In the genomic region with DNA sequence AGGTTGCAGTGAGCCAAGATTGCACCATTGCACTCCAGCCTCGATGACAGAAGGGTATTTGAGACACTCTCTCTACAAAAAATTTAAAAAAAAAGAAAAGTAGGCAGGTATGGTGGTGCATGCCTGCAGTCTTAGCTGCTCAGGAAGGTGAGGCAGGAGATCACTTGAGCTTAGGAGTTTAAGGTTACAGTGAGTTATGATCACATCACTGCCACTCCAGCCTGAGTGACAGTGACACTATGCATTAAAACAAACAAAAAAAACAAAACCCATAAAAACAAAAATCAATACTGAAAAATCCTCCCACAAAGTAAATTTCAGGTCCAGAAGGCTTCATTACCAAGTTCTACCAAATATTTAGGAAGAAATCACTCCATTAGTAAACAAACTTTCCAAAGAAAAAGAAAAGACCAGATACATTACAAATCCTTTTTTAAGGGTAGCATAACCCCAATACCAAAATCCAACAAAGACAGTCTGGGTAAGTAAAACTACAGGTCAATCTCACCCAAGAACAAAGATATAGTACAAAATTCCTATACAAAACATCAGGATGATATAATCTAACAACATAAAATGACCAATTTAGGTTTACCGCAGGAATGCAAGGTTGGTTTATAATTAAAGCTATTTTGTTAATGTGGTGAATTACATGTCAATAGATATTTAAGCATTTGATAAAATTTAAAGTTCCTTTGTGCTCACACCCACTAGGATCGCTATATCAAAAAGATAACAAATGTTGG, we compare ENCODE assay signal across 16 cellular contexts. TPM values are rescaled to one million over a fixed set of nuclear protein-coding genes. Genes with fewer than 3 reads are reported as not detected.
DNase-seq lines count a peak whose midpoint lies in the region; ATAC-seq and TF ChIP-seq lines count a peak whose summit lies in the region.
"Had no signal": no experiment of that assay in that cellular context is flagged by ENCODE, and none has a peak within 500 bp of the region (broad histone marks: within the 10 kb centered on the region; RNA-seq: fewer than 3 reads in every experiment).

No MANE protein-coding gene starts in this region.

- H3K27me3 ChIP-seq in PC-9 (ENCODE audit: insufficient read depth, low read depth) (no peaks in the 10 kb centered on the region), parathyroid adenoma (ENCODE audit: control insufficient read depth, insufficient read depth, low read length) (no peaks in the 10 kb centered on the region)
- H3K27me3 ChIP-seq: BLaER1 had no signal

- intact Hi-C loops in activated CD8-positive, alpha-beta T cell treated with anti-CD3 and anti-CD28 coated beads for 36 hours (cut with micrococcal nuclease) = no loop called here
- intact Hi-C loops in PC-9 (cut with micrococcal nuclease; ENCODE audit: unreplicated experiment) = no loop called here

- peaks cover 39% of the 10 kb centered on the region for H3K9me3 Mint-ChIP-seq in activated CD8-positive, alpha-beta T cell treated with anti-CD3 and anti-CD28 coated beads for 36 hours
- peaks cover 44% of the 10 kb centered on the region for H3K9me3 Mint-ChIP-seq in activated CD8-positive, alpha-beta T cell treated with anti-CD3 and anti-CD28 coated beads, Interleukin-2, amount 10 ng/mL, durations not matched to agents 7 days and 5 days (ENCODE audit: insufficient read depth)
- H3K9me3 Mint-ChIP-seq in activated naive CD4-positive, alpha-beta T cell treated with anti-CD3 and anti-CD28 coated beads, Interleukin-2, amount 10 ng/mL, durations not matched to agents 7 days and 5 days = peaks cover 42% of the 10 kb centered on the region
- peaks cover 42% of the 10 kb centered on the region for H3K9me3 Mint-ChIP-seq in osteocyte (ENCODE audit: unreplicated experiment)
- peaks cover 19% of the 10 kb centered on the region for H3K9me3 Mint-ChIP-seq in stimulated activated memory B cell treated with anti-CD40 and anti-IgM and Interleukin-4, amounts not matched to agents 10 μg/mL and 1 μg/mL and 100 μg/mL, for 72 hours

- DNase-seq in activated CD8-positive, alpha-beta T cell treated with anti-CD3 and anti-CD28 coated beads for 36 hours = no peak
- DNase-seq in activated CD8-positive, alpha-beta T cell treated with anti-CD3 and anti-CD28 coated beads, Interleukin-2, amount 10 ng/mL, durations not matched to agents 7 days and 5 days = no peak
- no peak for DNase-seq in PC-9
- no peak for DNase-seq in activated naive CD4-positive, alpha-beta T cell treated with anti-CD3 and anti-CD28 coated beads, Interleukin-2, amount 10 ng/mL, durations not matched to agents 7 days and 5 days
- no peak for DNase-seq in osteocyte (ENCODE audit: extremely low spot score, unreplicated experiment)
- DNase-seq: 8988T; AML-193; CD4-positive, CD25-positive, alpha-beta regulatory T cell; DMS79; GM23248; IMR-90 had no signal

- peaks cover 95% of the 10 kb centered on the region for H3K79me2 ChIP-seq in PC-9 (ENCODE audit: low read depth)
- peaks cover 26% of the 10 kb centered on the region for H3K79me2 ChIP-seq in parathyroid adenoma

- no peak for ATAC-seq in activated CD8-positive, alpha-beta T cell treated with anti-CD3 and anti-CD28 coated beads for 36 hours
- no peak for ATAC-seq in activated CD8-positive, alpha-beta T cell treated with anti-CD3 and anti-CD28 coated beads, Interleukin-2, amount 10 ng/mL, durations not matched to agents 7 days and 5 days
- no peak for ATAC-seq in stimulated activated memory B cell treated with anti-CD40 and anti-IgM and Interleukin-4, amounts not matched to agents 10 μg/mL and 1 μg/mL and 100 μg/mL, for 72 hours
- ATAC-seq: GM12878, HCT116 had no signal

- POLR2A ChIA-PET in activated CD8-positive, alpha-beta T cell treated with anti-CD3 and anti-CD28 coated beads for 36 hours (lab: Charles Lee) = interaction anchor here (0.6 to 0.7 kb wide), 2 partner anchors 11 to 12 kb away, joined by 3 read pairs; a partner anchor contains a TSS
- POLR2A ChIA-PET in activated CD8-positive, alpha-beta T cell treated with anti-CD3 and anti-CD28 coated beads, Interleukin-2, amount 10 ng/mL, durations not matched to agents 7 days and 5 days (lab: Charles Lee) = interaction anchor here (1.3 kb wide), 1 partner anchor 11 kb away, joined by 3 read pairs; a partner anchor contains a TSS
- POLR2A ChIA-PET in PC-9 (lab: Charles Lee; ENCODE audit: unreplicated experiment) = no interaction called here

- peaks cover 37% of the 10 kb centered on the region for H3F3A ChIP-seq in PC-9 (ENCODE audit: insufficient read depth, low read depth)

- H3K9me3 ChIP-seq in PC-9 (ENCODE audit: insufficient read depth, low read depth) (peaks cover 8% of the 10 kb centered on the region; the same call in 1 of the 2 replicates), parathyroid adenoma (ENCODE audit: control insufficient read depth, low read length) (no peaks in the 10 kb centered on the region)

- TF ChIP-seq CTCF in activated CD8-positive, alpha-beta T cell treated with anti-CD3 and anti-CD28 coated beads for 36 hours (IDR thresholded peaks at IDR 0.05) = no peak
- TF ChIP-seq CTCF in PC-9 (conservative IDR thresholded peaks at IDR 0.05) = no peak
- no peak for TF ChIP-seq CTCF in parathyroid adenoma (IDR thresholded peaks at IDR 0.05)
- TF ChIP-seq CTCF in osteocyte (IDR thresholded peaks at IDR 0.05) = no peak

- H3K4me3 Mint-ChIP-seq in activated CD8-positive, alpha-beta T cell treated with anti-CD3 and anti-CD28 coated beads for 36 hours = no peak overlapping the region
- no peak overlapping the region for H3K4me3 Mint-ChIP-seq in activated CD8-positive, alpha-beta T cell treated with anti-CD3 and anti-CD28 coated beads, Interleukin-2, amount 10 ng/mL, durations not matched to agents 7 days and 5 days
- H3K4me3 Mint-ChIP-seq in activated naive CD4-positive, alpha-beta T cell treated with anti-CD3 and anti-CD28 coated beads, Interleukin-2, amount 10 ng/mL, durations not matched to agents 7 days and 5 days = no peak overlapping the region
- no peak overlapping the region for H3K4me3 Mint-ChIP-seq in osteocyte (ENCODE audit: unreplicated experiment)
- H3K4me3 Mint-ChIP-seq in stimulated activated memory B cell treated with anti-CD40 and anti-IgM and Interleukin-4, amounts not matched to agents 10 μg/mL and 1 μg/mL and 100 μg/mL, for 72 hours = no peak overlapping the region
- H3K4me3 Mint-ChIP-seq: CD4-positive, CD25-positive, alpha-beta regulatory T cell had no signal

- peaks cover 27% of the 10 kb centered on the region; the same call in 1 of the 2 replicates for H4K20me1 ChIP-seq in PC-9 (ENCODE audit: insufficient read depth)

- peaks cover 63% of the 10 kb centered on the region for H3K36me3 Mint-ChIP-seq in activated CD8-positive, alpha-beta T cell treated with anti-CD3 and anti-CD28 coated beads for 36 hours (ENCODE audit: low read depth)
- peaks cover 63% of the 10 kb centered on the region for H3K36me3 Mint-ChIP-seq in activated CD8-positive, alpha-beta T cell treated with anti-CD3 and anti-CD28 coated beads, Interleukin-2, amount 10 ng/mL, durations not matched to agents 7 days and 5 days (ENCODE audit: low read depth)
- peaks cover 63% of the 10 kb centered on the region for H3K36me3 Mint-ChIP-seq in activated naive CD4-positive, alpha-beta T cell treated with anti-CD3 and anti-CD28 coated beads, Interleukin-2, amount 10 ng/mL, durations not matched to agents 7 days and 5 days
- peaks cover 57% of the 10 kb centered on the region for H3K36me3 Mint-ChIP-seq in osteocyte (ENCODE audit: unreplicated experiment)
- H3K36me3 Mint-ChIP-seq in stimulated activated memory B cell treated with anti-CD40 and anti-IgM and Interleukin-4, amounts not matched to agents 10 μg/mL and 1 μg/mL and 100 μg/mL, for 72 hours = peaks cover 68% of the 10 kb centered on the region

- H3K36me3 ChIP-seq in PC-9 (ENCODE audit: low read depth) (peaks cover 17% of the 10 kb centered on the region), parathyroid adenoma (ENCODE audit: control insufficient read depth, insufficient read depth, low read length) (no peaks in the 10 kb centered on the region)

- H3K4me1 ChIP-seq in PC-9 (replicated peaks; ENCODE audit: insufficient read depth) (peaks cover 35% of the 10 kb centered on the region), parathyroid adenoma (no peaks in the 10 kb centered on the region)
- H3K4me1 ChIP-seq: BLaER1 had no signal

- H3K4me2 ChIP-seq in PC-9 = peak overlapping the region; percentile 71; the same call in 1 of the 2 replicates
- H3K4me2 ChIP-seq in parathyroid adenoma (ENCODE audit: low read length) = peak overlapping the region; percentile 79
- H3K4me2 ChIP-seq: BLaER1 had no signal

- no peaks in the 10 kb centered on the region for H3K27me3 Mint-ChIP-seq in activated CD8-positive, alpha-beta T cell treated with anti-CD3 and anti-CD28 coated beads for 36 hours
- H3K27me3 Mint-ChIP-seq in activated CD8-positive, alpha-beta T cell treated with anti-CD3 and anti-CD28 coated beads, Interleukin-2, amount 10 ng/mL, durations not matched to agents 7 days and 5 days (ENCODE audit: low read depth) = no peaks in the 10 kb centered on the region
- H3K27me3 Mint-ChIP-seq in activated naive CD4-positive, alpha-beta T cell treated with anti-CD3 and anti-CD28 coated beads, Interleukin-2, amount 10 ng/mL, durations not matched to agents 7 days and 5 days = no peaks in the 10 kb centered on the region
- H3K27me3 Mint-ChIP-seq in osteocyte (ENCODE audit: unreplicated experiment) = no peaks in the 10 kb centered on the region
- H3K27me3 Mint-ChIP-seq in stimulated activated memory B cell treated with anti-CD40 and anti-IgM and Interleukin-4, amounts not matched to agents 10 μg/mL and 1 μg/mL and 100 μg/mL, for 72 hours = no peaks in the 10 kb centered on the region
- H3K27me3 Mint-ChIP-seq: CD4-positive, CD25-positive, alpha-beta regulatory T cell had no signal

- no TSS peak for BruUV-seq in PC-9 (replicated peaks; lab: Mats Ljungman, UMichigan)

- H3K27ac ChIP-seq in PC-9 (0 out of 2 replicates have a peak overlapping the region, but pooled peaks have one; percentile 3), parathyroid adenoma (no peak overlapping the region)
- H3K27ac ChIP-seq: BLaER1, GM23248 had no signal

- H3K27ac Mint-ChIP-seq in activated CD8-positive, alpha-beta T cell treated with anti-CD3 and anti-CD28 coated beads for 36 hours = peak overlapping the region; percentile 7
- H3K27ac Mint-ChIP-seq in activated CD8-positive, alpha-beta T cell treated with anti-CD3 and anti-CD28 coated beads, Interleukin-2, amount 10 ng/mL, durations not matched to agents 7 days and 5 days = no peak overlapping the region
- H3K27ac Mint-ChIP-seq in activated naive CD4-positive, alpha-beta T cell treated with anti-CD3 and anti-CD28 coated beads, Interleukin-2, amount 10 ng/mL, durations not matched to agents 7 days and 5 days = no peak overlapping the region
- H3K27ac Mint-ChIP-seq in osteocyte (ENCODE audit: unreplicated experiment) = no peak overlapping the region
- no peak overlapping the region for H3K27ac Mint-ChIP-seq in stimulated activated memory B cell treated with anti-CD40 and anti-IgM and Interleukin-4, amounts not matched to agents 10 μg/mL and 1 μg/mL and 100 μg/mL, for 72 hours

- H3K4me3 ChIP-seq in PC-9 = peak overlapping the region; percentile 19; the same call in 1 of the 2 replicates
- H3K4me3 ChIP-seq in parathyroid adenoma (ENCODE audit: low read depth, low read length) = no peak overlapping the region
- H3K4me3 ChIP-seq: BLaER1, GM12878, GM23248 had no signal

- no peak overlapping the region for H3K9ac ChIP-seq in parathyroid adenoma
- H3K9ac ChIP-seq: BLaER1, GM23248 had no signal

- H2AFZ ChIP-seq in PC-9 (no peak overlapping the region), parathyroid adenoma (no peak overlapping the region)
- H2AFZ ChIP-seq: GM23248 had no signal

- H3K9me2 ChIP-seq in PC-9 (ENCODE audit: insufficient read depth) = no peaks in the 10 kb centered on the region

- H3K4me1 Mint-ChIP-seq in activated CD8-positive, alpha-beta T cell treated with anti-CD3 and anti-CD28 coated beads for 36 hours (ENCODE audit: low read depth) = peaks cover 36% of the 10 kb centered on the region
- H3K4me1 Mint-ChIP-seq in activated CD8-positive, alpha-beta T cell treated with anti-CD3 and anti-CD28 coated beads, Interleukin-2, amount 10 ng/mL, durations not matched to agents 7 days and 5 days (ENCODE audit: low read depth) = no peaks in the 10 kb centered on the region
- H3K4me1 Mint-ChIP-seq in activated naive CD4-positive, alpha-beta T cell treated with anti-CD3 and anti-CD28 coated beads, Interleukin-2, amount 10 ng/mL, durations not matched to agents 7 days and 5 days = no peaks in the 10 kb centered on the region
- peaks cover 1% of the 10 kb centered on the region for H3K4me1 Mint-ChIP-seq in osteocyte (ENCODE audit: unreplicated experiment)
- H3K4me1 Mint-ChIP-seq in stimulated activated memory B cell treated with anti-CD40 and anti-IgM and Interleukin-4, amounts not matched to agents 10 μg/mL and 1 μg/mL and 100 μg/mL, for 72 hours = peaks cover 51% of the 10 kb centered on the region

- CTCF ChIA-PET in activated CD8-positive, alpha-beta T cell treated with anti-CD3 and anti-CD28 coated beads for 36 hours (lab: Charles Lee) = interaction anchor here (1.2 to 1.3 kb wide), 2 partner anchors 97 to 98 kb away, joined by 3 read pairs; no protein-coding TSS in a partner anchor
- CTCF ChIA-PET in activated CD8-positive, alpha-beta T cell treated with anti-CD3 and anti-CD28 coated beads, Interleukin-2, amount 10 ng/mL, durations not matched to agents 7 days and 5 days (lab: Charles Lee) = interaction anchor here (0.6 to 1.4 kb wide), 2 partner anchors 13 to 251 kb away, joined by 3 to 5 read pairs; no protein-coding TSS in a partner anchor
- CTCF ChIA-PET in PC-9 (lab: Charles Lee) = interaction anchor here (0.6 kb wide), 2 partner anchors 55 to 59 kb away, joined by 7 to 12 read pairs; no protein-coding TSS in a partner anchor
- CTCF ChIA-PET in activated naive CD4-positive, alpha-beta T cell treated with anti-CD3 and anti-CD28 coated beads, Interleukin-2, amount 10 ng/mL, durations not matched to agents 7 days and 5 days (lab: Charles Lee) = no interaction called here

RNA-seq across cellular contexts. Expression of a gene that starts 11.7 kb away (rescaled TPM):
- total RNA-seq in activated CD8-positive, alpha-beta T cell treated with anti-CD3 and anti-CD28 coated beads for 36 hours = 10 to 100 TPM; 43.9 to 46.3 TPM
- 10 to 100 TPM; 32.2 to 35.6 TPM for total RNA-seq in activated CD8-positive, alpha-beta T cell treated with anti-CD3 and anti-CD28 coated beads, Interleukin-2, amount 10 ng/mL, durations not matched to agents 7 days and 5 days
- 52.4 and 70.1 TPM in 2 replicates for total RNA-seq in PC-9 (2021)
- 32.5 and 37.8 TPM in 2 replicates for total RNA-seq in osteocyte
